ENCODE assay signal across 2 cellular contexts in genomic region chr11:45855308-45855707, GRCh38.
TF ChIP-seq lines count a peak whose summit lies in the region.

No MANE protein-coding gene starts in this region.

TF ChIP-seq in SK-N-SH, 30 proteins besides CTCF, POLR2A, EP300 and RAD21:
- TF ChIP-seq USF1 (IDR thresholded peaks at IDR 0.05; ENCODE audit: borderline replicate concordance, low read depth) (no peak), GABPA (IDR thresholded peaks at IDR 0.05; ENCODE audit: low read depth) (no peak), POLR2AphosphoS5 (IDR thresholded peaks at IDR 0.05; ENCODE audit: low read depth, low read length) (no peak), ELF1 (IDR thresholded peaks at IDR 0.05) (no peak), NFIC (IDR thresholded peaks at IDR 0.05; ENCODE audit: borderline replicate concordance) (no peak), IRF3 (IDR thresholded peaks at IDR 0.05; ENCODE audit: low read depth, low read length) (no peak), MXI1 (IDR thresholded peaks at IDR 0.05; ENCODE audit: low read depth, low read length) (no peak), EZH2phosphoT487 (IDR thresholded peaks at IDR 0.05; ENCODE audit: borderline replicate concordance, low read depth) (no peak), GATA2 (CRISPR knock-in tag; IDR thresholded peaks at IDR 0.05) (no peak), RCOR1 (IDR thresholded peaks at IDR 0.05; ENCODE audit: low read length) (no peak), MAX (IDR thresholded peaks at IDR 0.05; ENCODE audit: low read depth) (no peak), CHD2 (IDR thresholded peaks at IDR 0.05; ENCODE audit: low read length, partially characterized antibody) (no peak), USF2 (IDR thresholded peaks at IDR 0.05; ENCODE audit: borderline replicate concordance, low read depth, low read length) (no peak), YY1 (IDR thresholded peaks at IDR 0.05; ENCODE audit: low read depth) (no peak)

TF ChIP-seq in SK-N-SH treated with all-trans-retinoic acid at 6 μM for 48 hours, 23 proteins besides CTCF, POLR2A, EP300 and RAD21:
- no peak for TF ChIP-seq POU6F1 (CRISPR knock-in tag; IDR thresholded peaks at IDR 0.05; ENCODE audit: borderline replicate concordance, low read depth)
- TF ChIP-seq ARNTL (CRISPR knock-in tag; IDR thresholded peaks at IDR 0.05; ENCODE audit: borderline replicate concordance, low read depth) = no peak
- no peak for TF ChIP-seq GLIS3 (CRISPR knock-in tag; IDR thresholded peaks at IDR 0.05)
- TF ChIP-seq ZNF70 (CRISPR knock-in tag; IDR thresholded peaks at IDR 0.05) = no peak
- no peak for TF ChIP-seq ISL1 (CRISPR knock-in tag; IDR thresholded peaks at IDR 0.05)
- no peak for TF ChIP-seq TOX (CRISPR knock-in tag; IDR thresholded peaks at IDR 0.05; ENCODE audit: borderline replicate concordance)
